In the genomic region with DNA sequence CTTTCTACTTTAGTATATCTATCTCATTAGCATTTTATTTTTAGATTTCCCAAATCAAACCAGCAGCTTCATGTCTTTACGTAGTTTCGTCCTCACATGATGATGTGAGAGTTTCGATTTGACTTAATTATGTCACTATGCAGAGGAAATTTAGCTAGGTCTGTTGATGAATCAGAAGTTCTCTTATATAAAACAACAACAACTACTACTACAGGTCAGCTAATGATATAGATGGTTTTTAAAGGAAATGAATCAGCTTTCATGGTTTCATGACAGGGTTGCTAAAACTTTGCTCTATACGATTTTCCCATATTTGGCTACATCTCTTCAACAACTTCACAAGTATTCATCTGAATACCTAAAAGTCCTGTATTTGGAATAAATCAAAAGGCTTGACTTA, we compare ENCODE assay signal across 8 cellular contexts. TPM values are rescaled to one million over a fixed set of nuclear protein-coding genes. Genes with fewer than 3 reads are reported as not detected.
DNase-seq lines count a peak whose midpoint lies in the region; ATAC-seq and TF ChIP-seq lines count a peak whose summit lies in the region.

No MANE protein-coding gene starts in this region.

- intact Hi-C loops in right cardiac atrium (cut with DNase I), result no loop called here

- peaks cover 71% of the 10 kb centered on the region for H3K79me2 ChIP-seq in DOHH2 (ENCODE audit: control insufficient read depth, low read length)

- H3K9me3 ChIP-seq in DOHH2 (ENCODE audit: control insufficient read depth, insufficient read depth, low read length), result no peaks in the 10 kb centered on the region
- no peaks in the 10 kb centered on the region for H3K9me3 ChIP-seq in right cardiac atrium (ENCODE audit: control insufficient read depth, low read length)
- no peaks in the 10 kb centered on the region for H3K9me3 ChIP-seq in SJCRH30 (replicated peaks)

- no peaks in the 10 kb centered on the region for H3K27me3 ChIP-seq in DOHH2 (ENCODE audit: control insufficient read depth, low read length)
- no peaks in the 10 kb centered on the region for H3K27me3 ChIP-seq in right cardiac atrium (ENCODE audit: control insufficient read depth, insufficient read depth)
- no peaks in the 10 kb centered on the region for H3K27me3 ChIP-seq in SJCRH30

- peaks cover 70% of the 10 kb centered on the region for H3K4me1 ChIP-seq in DOHH2 (ENCODE audit: control insufficient read depth, low read length)
- H3K4me1 ChIP-seq in right cardiac atrium (ENCODE audit: control insufficient read depth, insufficient read depth, low read length), result peaks cover 2% of the 10 kb centered on the region
- H3K4me1 ChIP-seq in SJCRH30, result no peaks in the 10 kb centered on the region

- peak overlapping the region; percentile 82 for H3K4me2 ChIP-seq in DOHH2 (ENCODE audit: low read length)

- H3K9me2 ChIP-seq in DOHH2 (replicated peaks; ENCODE audit: control insufficient read depth, low read length), result no peaks in the 10 kb centered on the region

- peaks cover 12% of the 10 kb centered on the region for H3K36me3 ChIP-seq in DOHH2 (ENCODE audit: control insufficient read depth, low read length)
- H3K36me3 ChIP-seq in SJCRH30, result no peaks in the 10 kb centered on the region

- TF ChIP-seq CTCF in DOHH2 (IDR thresholded peaks at IDR 0.05; ENCODE audit: low read depth, low read length, poor library complexity, severe bottlenecking), result no peak

- DNase-seq in SK-MEL-5 (ENCODE audit: low read depth, low spot score) (peak; percentile 93), foreskin melanocyte (peak; percentile 88), OCI-M1 (lab: John Stamatoyannopoulos, UW) (no peak), AG20443 (ENCODE audit: low spot score) (no peak), right cardiac atrium (no peak), SJCRH30 (no peak)

- in situ Hi-C loops in SK-MEL-5 (cut with HindIII; ENCODE audit: low pct_unique_long_range_greater_than_20kb, low sequenced_read_pairs), result no loop called here

- 87% methylated on average over 4 of the region's 4 CpGs for WGBS in right cardiac atrium

- H3K27ac ChIP-seq in DOHH2 (ENCODE audit: low read depth, low read length) (peak overlapping the region; percentile 94), right cardiac atrium (ENCODE audit: low read length) (no peak overlapping the region), SJCRH30 (no peak overlapping the region)

- peak; percentile 36 for ATAC-seq in GM21576 (IDR thresholded peaks at IDR 0.05; ENCODE audit: unreplicated experiment)
- ATAC-seq in right cardiac atrium, result no peak

- H3K4me3 ChIP-seq in DOHH2 (ENCODE audit: low read length), result peak overlapping the region; percentile 50
- no peak overlapping the region for H3K4me3 ChIP-seq in right cardiac atrium (ENCODE audit: low read length)
- no peak overlapping the region for H3K4me3 ChIP-seq in SJCRH30

- peaks cover 31% of the 10 kb centered on the region for H3F3A ChIP-seq in DOHH2 (ENCODE audit: control insufficient read depth, insufficient read depth)

- no peaks in the 10 kb centered on the region for H4K20me1 ChIP-seq in DOHH2 (ENCODE audit: control insufficient read depth, insufficient read depth, low read depth, low read length)

RNA-seq across cellular contexts. Expression of a gene that starts 28.6 kb away (rescaled TPM):
- 15.3 and 19.2 TPM in 2 replicates for total RNA-seq in SK-MEL-5 (2014; rRNA removed; shearing (Covaris generic))
- 19.8 and 22.6 TPM in 2 replicates for polyA plus RNA-seq in SK-MEL-5 (2015; cell fraction: cytosol; rRNA removed)
- polyA plus RNA-seq in SK-MEL-5 (2015; cell fraction: nucleus; rRNA removed), result 9.1 and 12.2 TPM in 2 replicates
- total RNA-seq in right cardiac atrium, result 10 to 100 TPM; 19.9 to 27.4 (median 25.4) TPM
- polyA plus RNA-seq in right cardiac atrium, result 12.9 TPM
- total RNA-seq in SJCRH30 (2014; rRNA removed; shearing (Covaris generic)), result 10.3 and 10.5 TPM in 2 replicates

Comparison
In these comparisons a context has a peak if more than half of its experiments do, and no peak if none do; other contexts are left out.
1. DNase-seq: peak in SK-MEL-5 (single experiment) and foreskin melanocyte (single experiment); none in OCI-M1 (single experiment), AG20443 (single experiment), right cardiac atrium (0 of 3) and SJCRH30 (0 of 2).